ENCODE assay signal across 20 cellular contexts in the genomic region with DNA sequence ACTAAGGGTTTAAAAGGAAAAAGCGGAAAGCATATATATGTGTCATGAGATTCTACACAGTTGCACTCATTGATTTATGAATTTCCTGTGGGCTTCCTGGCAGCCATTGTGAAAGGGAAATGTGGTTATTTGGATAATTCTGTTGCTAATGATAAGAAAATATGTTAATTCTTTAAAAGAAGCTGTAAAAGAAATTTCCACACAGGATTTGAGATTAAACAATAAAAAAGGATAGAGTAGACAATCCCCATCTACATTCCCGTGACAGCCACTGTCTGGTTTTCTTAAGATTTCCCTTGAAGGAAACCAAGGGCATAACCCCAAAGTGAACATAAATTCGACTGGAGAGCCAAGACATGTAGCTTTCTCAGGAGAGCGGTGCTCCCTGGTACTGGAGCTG.
"Had no signal": no experiment of that assay in that cellular context is flagged by ENCODE, and none has a peak within 500 bp of the region (broad histone marks: within the 10 kb centered on the region; RNA-seq: fewer than 3 reads in every experiment).

No MANE protein-coding gene starts in this region.

- H3K4me3 Mint-ChIP-seq: activated CD4-positive, alpha-beta T cell treated with anti-CD3 and anti-CD28 coated beads, Interleukin-2, amount 10 ng/mL, durations not matched to agents 7 days and 5 days; activated naive CD8-positive, alpha-beta T cell treated with anti-CD3 and anti-CD28 coated beads, Interleukin-2, amount 50 U/mL, for 24 hours; activated T-helper 1 cell treated with anti-CD3 and anti-CD28 coated beads, Interleukin-12 subunit alpha, Interleukin-12 subunit beta, Interleukin-2, Interleukin-4 antibody, amounts not matched to agents 30 ng/mL and 10 ng/mL and 1 ng/mL, durations not matched to agents 14 hours and 24 hours and 36 hours; dendritic cell treated with granulocyte-macrophage colony-stimulating factor and Interleukin-4, amounts not matched to agents 40 ng/mL and 50 ng/mL, for 4 days; nephron progenitor cell; stimulated activated naive CD8-positive, alpha-beta T cell treated with anti-CD3 and anti-CD28 coated beads, Interleukin-15, amount 100 ng/mL, for 72 hours; T-helper 1 cell treated with Interleukin-12 subunit alpha and Interleukin-12 subunit beta and Interleukin-4 antibody, amounts not matched to agents 30 μg/mL and 1 μg/mL, for 36 hours; type B pancreatic cell had no signal

- FAIRE-seq: kidney had no signal

- H3K27ac ChIP-seq: ascending aorta, breast epithelium, left ventricle myocardium inferior had no signal

- ATAC-seq: activated naive CD8-positive, alpha-beta T cell treated with anti-CD3 and anti-CD28 coated beads, Interleukin-2, amount 50 U/mL, for 24 hours; right cardiac atrium; stimulated activated naive CD8-positive, alpha-beta T cell treated with anti-CD3 and anti-CD28 coated beads, Interleukin-15, amount 100 ng/mL, for 72 hours had no signal

- H3K27ac Mint-ChIP-seq: activated CD4-positive, alpha-beta T cell treated with anti-CD3 and anti-CD28 coated beads, Interleukin-2, amount 10 ng/mL, durations not matched to agents 7 days and 5 days; activated naive CD8-positive, alpha-beta T cell treated with anti-CD3 and anti-CD28 coated beads, Interleukin-2, amount 50 U/mL, for 24 hours; activated T-helper 1 cell treated with anti-CD3 and anti-CD28 coated beads, Interleukin-12 subunit alpha, Interleukin-12 subunit beta, Interleukin-2, Interleukin-4 antibody, amounts not matched to agents 30 ng/mL and 10 ng/mL and 1 ng/mL, durations not matched to agents 14 hours and 24 hours and 36 hours; dendritic cell treated with granulocyte-macrophage colony-stimulating factor and Interleukin-4, amounts not matched to agents 40 ng/mL and 50 ng/mL, for 4 days; nephron progenitor cell; progenitor cell of endocrine pancreas; stimulated activated naive CD8-positive, alpha-beta T cell treated with anti-CD3 and anti-CD28 coated beads, Interleukin-15, amount 100 ng/mL, for 72 hours; T-helper 1 cell treated with Interleukin-12 subunit alpha and Interleukin-12 subunit beta and Interleukin-4 antibody, amounts not matched to agents 30 μg/mL and 1 μg/mL, for 36 hours; type B pancreatic cell had no signal

- H3K9me3 ChIP-seq: ascending aorta, breast epithelium, left ventricle myocardium inferior had no signal

- H3K27me3 Mint-ChIP-seq: activated CD4-positive, alpha-beta T cell treated with anti-CD3 and anti-CD28 coated beads, Interleukin-2, amount 10 ng/mL, durations not matched to agents 7 days and 5 days; activated naive CD8-positive, alpha-beta T cell treated with anti-CD3 and anti-CD28 coated beads, Interleukin-2, amount 50 U/mL, for 24 hours; dendritic cell treated with granulocyte-macrophage colony-stimulating factor and Interleukin-4, amounts not matched to agents 40 ng/mL and 50 ng/mL, for 4 days; progenitor cell of endocrine pancreas; stimulated activated naive CD8-positive, alpha-beta T cell treated with anti-CD3 and anti-CD28 coated beads, Interleukin-15, amount 100 ng/mL, for 72 hours; type B pancreatic cell had no signal

- H3K36me3 ChIP-seq: breast epithelium had no signal

- H3K4me1 ChIP-seq: ascending aorta, breast epithelium, left ventricle myocardium inferior had no signal

- H3K9me3 Mint-ChIP-seq: activated CD4-positive, alpha-beta T cell treated with anti-CD3 and anti-CD28 coated beads, Interleukin-2, amount 10 ng/mL, durations not matched to agents 7 days and 5 days; activated naive CD8-positive, alpha-beta T cell treated with anti-CD3 and anti-CD28 coated beads, Interleukin-2, amount 50 U/mL, for 24 hours; activated T-helper 1 cell treated with anti-CD3 and anti-CD28 coated beads, Interleukin-12 subunit alpha, Interleukin-12 subunit beta, Interleukin-2, Interleukin-4 antibody, amounts not matched to agents 30 ng/mL and 10 ng/mL and 1 ng/mL, durations not matched to agents 14 hours and 24 hours and 36 hours; dendritic cell treated with granulocyte-macrophage colony-stimulating factor and Interleukin-4, amounts not matched to agents 40 ng/mL and 50 ng/mL, for 4 days; stimulated activated naive CD8-positive, alpha-beta T cell treated with anti-CD3 and anti-CD28 coated beads, Interleukin-15, amount 100 ng/mL, for 72 hours; T-helper 1 cell treated with Interleukin-12 subunit alpha and Interleukin-12 subunit beta and Interleukin-4 antibody, amounts not matched to agents 30 μg/mL and 1 μg/mL, for 36 hours; type B pancreatic cell had no signal

- H3K27me3 ChIP-seq: ascending aorta, breast epithelium had no signal

- H3K4me3 ChIP-seq: ascending aorta, breast epithelium, left ventricle myocardium inferior, smooth muscle cell had no signal

- H3K4me1 Mint-ChIP-seq: activated CD4-positive, alpha-beta T cell treated with anti-CD3 and anti-CD28 coated beads, Interleukin-2, amount 10 ng/mL, durations not matched to agents 7 days and 5 days; activated naive CD8-positive, alpha-beta T cell treated with anti-CD3 and anti-CD28 coated beads, Interleukin-2, amount 50 U/mL, for 24 hours had no signal

- DNase-seq: activated CD4-positive, alpha-beta T cell treated with anti-CD3 and anti-CD28 coated beads, Interleukin-2, amount 10 ng/mL, durations not matched to agents 7 days and 5 days; activated CD4-positive, CD25-positive, alpha-beta regulatory T cell; activated naive CD4-positive, alpha-beta T cell treated with Interleukin-2 at 50 U/mL for 16 hours; activated naive CD8-positive, alpha-beta T cell treated with anti-CD3 and anti-CD28 coated beads, Interleukin-2, amount 50 U/mL, for 24 hours; cerebellar nuclear complex; hippocampal formation; kidney; left ventricle myocardium inferior; nephron progenitor cell; occipital lobe; right cardiac atrium; stimulated activated naive CD8-positive, alpha-beta T cell treated with anti-CD3 and anti-CD28 coated beads, Interleukin-15, amount 100 ng/mL, for 72 hours had no signal
